Comparison of ENCODE assay signal across 2 cellular contexts in the genomic region with DNA sequence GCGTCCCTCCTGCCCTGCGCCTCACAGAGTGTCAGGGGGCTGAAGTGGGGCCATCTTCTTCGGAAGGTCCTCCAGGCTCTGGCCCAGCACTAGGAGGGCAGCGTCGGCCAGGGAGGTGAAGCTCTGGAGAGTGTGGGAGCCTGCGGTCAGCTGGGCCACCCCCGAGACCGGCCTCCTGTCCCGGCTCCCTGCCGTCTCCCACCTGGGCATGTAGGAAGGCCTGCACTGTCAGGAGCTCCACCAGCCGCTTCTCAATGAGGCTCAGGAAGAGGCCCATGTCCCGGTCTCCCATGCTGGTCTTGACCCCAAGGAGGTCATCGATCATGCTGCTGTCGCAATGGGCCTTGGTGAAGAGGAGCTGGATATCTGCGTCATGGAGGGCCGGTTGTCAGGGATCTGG.
TF ChIP-seq lines count a peak whose summit lies in the region.

No MANE protein-coding gene starts in this region.

TF ChIP-seq in GM23338, 12 proteins besides CTCF, POLR2A, EP300 and RAD21:
- TF ChIP-seq ZNF331 (CRISPR knock-in tag; IDR thresholded peaks at IDR 0.05; ENCODE audit: low read depth) = no peak

TF ChIP-seq in H1, 55 proteins besides CTCF, POLR2A, EP300 and RAD21:
- TF ChIP-seq SIX5 (IDR thresholded peaks at IDR 0.05; ENCODE audit: low read depth, low read length) = no peak
- no peak for TF ChIP-seq SRF (IDR thresholded peaks at IDR 0.05; ENCODE audit: low read depth, low read length)
- TF ChIP-seq TBP (IDR thresholded peaks at IDR 0.05; ENCODE audit: low read depth, low read length) = no peak
- TF ChIP-seq ZNF274 (IDR thresholded peaks at IDR 0.05; ENCODE audit: borderline replicate concordance, extremely low read depth, low read length) = no peak
- TF ChIP-seq TAF1 (IDR thresholded peaks at IDR 0.05; ENCODE audit: low read depth, low read length) = no peak
- no peak for TF ChIP-seq SUZ12 (IDR thresholded peaks at IDR 0.05; ENCODE audit: low read length)
